13 cellular contexts compared by ENCODE assay signal in the genomic region with DNA sequence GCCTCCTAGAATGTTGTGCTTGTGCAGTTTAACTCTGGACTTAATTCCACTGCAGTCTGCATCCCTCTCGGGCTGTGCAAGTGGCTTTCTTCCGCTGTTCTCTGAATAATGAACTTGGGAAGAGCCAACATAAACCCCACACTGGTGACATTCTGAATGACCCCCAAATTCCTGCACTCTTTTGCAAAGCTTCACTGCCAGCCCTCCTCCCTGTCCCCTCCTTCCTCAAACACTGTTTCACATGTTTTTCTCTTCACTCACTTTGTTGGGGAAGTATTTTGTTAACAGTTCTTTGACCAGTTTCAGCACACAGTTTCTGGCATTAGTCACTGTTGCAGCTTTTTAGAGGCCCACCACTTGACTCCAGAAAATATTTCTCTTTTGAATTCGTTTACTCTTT. TPM values are rescaled to one million over a fixed set of nuclear protein-coding genes. Genes with fewer than 3 reads are reported as not detected.
A peak's percentile ranks its signal among the peaks of the same experiment; 100 is the strongest.
DNase-seq lines count a peak whose midpoint lies in the region; ATAC-seq and TF ChIP-seq lines count a peak whose summit lies in the region.
"Had no signal": no experiment of that assay in that cellular context is flagged by ENCODE, and none has a peak within 500 bp of the region (broad histone marks: within the 10 kb centered on the region; RNA-seq: fewer than 3 reads in every experiment).

No MANE protein-coding gene starts in this region.

- H3K27ac ChIP-seq in mammary epithelial cell (ENCODE audit: insufficient read depth, low read depth, low read length) (no peak overlapping the region), coronary artery (peak overlapping the region; percentile 66 to 77), mesenchymal stem cell (ENCODE audit: low read length, poor library complexity, severe bottlenecking) (peak overlapping the region; percentile 95), transverse colon (peak overlapping the region; percentile 14 to 40 (median 29))
- H3K27ac ChIP-seq: 22Rv1 had no signal

- H4K91ac ChIP-seq in mesenchymal stem cell (ENCODE audit: low read length): no peak overlapping the region

- H3K9ac ChIP-seq in mammary epithelial cell (ENCODE audit: insufficient read depth, low read length) (no peak overlapping the region), mesenchymal stem cell (ENCODE audit: low read length) (peak overlapping the region; percentile 76)

- H3K23ac ChIP-seq in mesenchymal stem cell (ENCODE audit: low read length in 2 of 2): no peak overlapping the region

- H2BK5ac ChIP-seq in mesenchymal stem cell (ENCODE audit: low read depth, low read length, poor library complexity, severe bottlenecking): no peak overlapping the region

- dilution Hi-C loops in mammary epithelial cell (cut with HindIII; ENCODE audit: low sequenced_read_pairs): no loop called here

- H3K27me3 ChIP-seq in mammary epithelial cell (ENCODE audit: insufficient read depth, low read length): no peaks in the 10 kb centered on the region
- no peaks in the 10 kb centered on the region for H3K27me3 ChIP-seq in mesenchymal stem cell (ENCODE audit: control insufficient read depth in 1 of 2, insufficient read depth in 1 of 2, low read length in 2 of 2)
- no peaks in the 10 kb centered on the region for H3K27me3 ChIP-seq in transverse colon

- POLR2A ChIA-PET in MCF 10A (lab: Yijun Ruan, JAX): interaction anchor here (0.5 to 6.3 kb wide), 10 partner anchors 13 to 1316 kb away, joined by 3 to 40 read pairs (median 4); no protein-coding TSS in a partner anchor

- H3K4ac ChIP-seq in mesenchymal stem cell (ENCODE audit: low read depth in 1 of 2, low read length in 2 of 2): no peak overlapping the region

- no peak for ATAC-seq in GM19023 (IDR thresholded peaks at IDR 0.05; ENCODE audit: unreplicated experiment)
- ATAC-seq in HG03039 (IDR thresholded peaks at IDR 0.05; ENCODE audit: unreplicated experiment): no peak

- no peak overlapping the region for H3K4me2 ChIP-seq in mammary epithelial cell (ENCODE audit: insufficient read depth, low read depth, low read length)
- no peak overlapping the region for H3K4me2 ChIP-seq in mesenchymal stem cell (ENCODE audit: low read length, poor library complexity, severe bottlenecking)

- no peaks in the 10 kb centered on the region for H4K20me1 ChIP-seq in mammary epithelial cell (ENCODE audit: insufficient read depth, low read length)

- H3K27me3 Mint-ChIP-seq in MCF 10A (ENCODE audit: insufficient read depth, unreplicated experiment): no peaks in the 10 kb centered on the region

- H3K9me3 Mint-ChIP-seq in MCF 10A (ENCODE audit: unreplicated experiment): no peaks in the 10 kb centered on the region

- H3K79me2 ChIP-seq in mammary epithelial cell (ENCODE audit: insufficient read depth, low read length): peaks cover 100% of the 10 kb centered on the region

- no peak overlapping the region for H2AK5ac ChIP-seq in mesenchymal stem cell (ENCODE audit: low read length, severe bottlenecking)

- H3K4me3 ChIP-seq in mammary epithelial cell (replicated peaks in 1 of 3; ENCODE audit: insufficient read depth in 1 of 3, low read depth in 2 of 3, low read length in 3 of 3): no peak overlapping the region
- H3K4me3 ChIP-seq in coronary artery: no peak overlapping the region
- peak overlapping the region in 1 of 2 experiments; percentile 6 for H3K4me3 ChIP-seq in mesenchymal stem cell (ENCODE audit: insufficient read depth in 1 of 2, low read depth in 1 of 2, low read length in 2 of 2)
- no peak overlapping the region for H3K4me3 ChIP-seq in transverse colon
- H3K4me3 ChIP-seq: skin epidermis had no signal

- no TSS peak for BruUV-seq in MCF 10A (replicated peaks; lab: Mats Ljungman, UMichigan)
- no TSS peak for BruUV-seq in mammary epithelial cell (replicated peaks; lab: Mats Ljungman, UMichigan)

- peak overlapping the region; percentile 88 for H3K27ac Mint-ChIP-seq in MCF 10A (ENCODE audit: low read depth, unreplicated experiment)

- no peak overlapping the region for H4K8ac ChIP-seq in mesenchymal stem cell (ENCODE audit: low read length)

- H2BK15ac ChIP-seq in mesenchymal stem cell (ENCODE audit: low read depth, poor library complexity, severe bottlenecking): no peak overlapping the region

- in situ Hi-C loops in mammary epithelial cell (cut with MboI; ENCODE audit: low sequenced_read_pairs in 2 of 2) (no loop called here), transverse colon (cut with MboI; ENCODE audit: low pct_ligation_motif_present in 1 of 4, low pct_unique_long_range_greater_than_20kb in 1 of 4, low sequenced_read_pairs in 3 of 4) (no loop called here)

- H3K36me3 Mint-ChIP-seq in MCF 10A (ENCODE audit: insufficient read depth, unreplicated experiment): peaks cover 7% of the 10 kb centered on the region

- H3K4me1 ChIP-seq in mammary epithelial cell (ENCODE audit: insufficient read depth, low read length): peaks cover 19% of the 10 kb centered on the region
- peaks cover 18% of the 10 kb centered on the region for H3K4me1 ChIP-seq in mesenchymal stem cell (ENCODE audit: control insufficient read depth, insufficient read depth, low read depth, low read length)
- H3K4me1 ChIP-seq in transverse colon: peaks cover 0 to 32% (median 4%) of the 10 kb centered on the region in 4 donors

- peak overlapping the region in 1 of 2 experiments; percentile 61 for H3K18ac ChIP-seq in mesenchymal stem cell (ENCODE audit: low read depth in 1 of 2, low read length in 2 of 2)

- peaks cover 60% of the 10 kb centered on the region for H3K4me1 Mint-ChIP-seq in MCF 10A (ENCODE audit: insufficient read depth, unreplicated experiment)

- DNase-seq in MCF 10A (ENCODE audit: unreplicated experiment): no peak
- no peak for DNase-seq in mammary epithelial cell
- no peak for DNase-seq in coronary artery (ENCODE audit: low spot score)
- DNase-seq in mesenchymal stem cell: peak; percentile 67
- no peak for DNase-seq in transverse colon
- DNase-seq in activated effector memory CD4-positive, alpha-beta T cell treated with Interleukin-2 at 50 U/mL for 16 hours: no peak
- DNase-seq: activated CD8-positive, alpha-beta memory T cell treated with anti-CD3 and anti-CD28 coated beads, Interleukin-2, amount 50 U/mL, for 48 hours; mesendoderm; T-helper 2 cell had no signal

- H2BK12ac ChIP-seq in mesenchymal stem cell (ENCODE audit: low read length in 2 of 2): peak overlapping the region in 1 of 2 experiments; percentile 6

- no peak overlapping the region for H3K14ac ChIP-seq in mesenchymal stem cell (ENCODE audit: low read length in 2 of 2)

- TF ChIP-seq CTCF in MCF 10A (IDR thresholded peaks at IDR 0.05; ENCODE audit: unreplicated experiment) (no peak), mammary epithelial cell (conservative IDR thresholded peaks at IDR 0.05 in 1 of 2, IDR thresholded peaks at IDR 0.05 in 1 of 2; ENCODE audit: extremely low read depth in 1 of 2, insufficient read depth in 1 of 2, low read depth in 1 of 2, low read length in 2 of 2) (no peak), coronary artery (IDR thresholded peaks at IDR 0.05) (no peak), transverse colon (IDR thresholded peaks at IDR 0.05) (no peak)

- CTCF ChIA-PET in MCF 10A (lab: Yijun Ruan, JAX): interaction anchor here (0.6 to 1.6 kb wide), 4 partner anchors 32 to 879 kb away, joined by 3 to 5 read pairs (median 4); no protein-coding TSS in a partner anchor
- CTCF ChIA-PET in mammary epithelial cell (lab: Charles Lee; ENCODE audit: low non-redundant PET): no interaction called here

- H3K36me3 ChIP-seq in mammary epithelial cell (ENCODE audit: insufficient read depth, low read length): no peaks in the 10 kb centered on the region
- H3K36me3 ChIP-seq in mesenchymal stem cell (ENCODE audit: control insufficient read depth in 1 of 2, insufficient read depth in 2 of 2, low read depth in 1 of 2, low read length in 2 of 2): peaks cover 9 to 11% of the 10 kb centered on the region in 2 experiments
- no peaks in the 10 kb centered on the region for H3K36me3 ChIP-seq in transverse colon

- 96% methylated on average over 3 of the region's 3 CpGs for WGBS in mammary epithelial cell (ENCODE audit: low coverage, missing lambda C conversion rate)
- 22% methylated on average over 3 of the region's 3 CpGs for WGBS in mesenchymal stem cell
- 58 to 73% methylated on average over 2 to 3 of the region's 3 CpGs for WGBS in transverse colon (ENCODE audit: low coverage in 1 of 2), 2 donors

- H3K4me3 Mint-ChIP-seq in MCF 10A (ENCODE audit: unreplicated experiment): no peak overlapping the region

- peaks cover 21% of the 10 kb centered on the region for H3K79me1 ChIP-seq in mesenchymal stem cell (replicated peaks; ENCODE audit: low read length, poor library complexity, severe bottlenecking)

- TF ChIP-seq EP300 in transverse colon (IDR thresholded peaks at IDR 0.05; ENCODE audit: low read depth): no peak

- no peak for TF ChIP-seq POLR2A in transverse colon (IDR thresholded peaks at IDR 0.05)

- no peaks in the 10 kb centered on the region for H3K9me3 ChIP-seq in mammary epithelial cell (replicated peaks; ENCODE audit: insufficient read depth, low read length)
- H3K9me3 ChIP-seq in mesenchymal stem cell (ENCODE audit: control insufficient read depth, low read length): no peaks in the 10 kb centered on the region
- no peaks in the 10 kb centered on the region for H3K9me3 ChIP-seq in transverse colon

- no peak overlapping the region for H2BK120ac ChIP-seq in mesenchymal stem cell (ENCODE audit: low read depth, low read length)

- intact Hi-C loops in MCF 10A (cut with micrococcal nuclease): no loop called here
- intact Hi-C loops in mammary epithelial cell (cut with micrococcal nuclease): no loop called here
- intact Hi-C loops in transverse colon (cut with DNase I; ENCODE audit: low total_unique reads): no loop called here

- H2AFZ ChIP-seq in mammary epithelial cell (ENCODE audit: low read depth, low read length) (no peak overlapping the region), mesenchymal stem cell (ENCODE audit: low read depth, low read length) (no peak overlapping the region)

RNA-seq across cellular contexts. Expression of a gene that starts 39.7 kb away (rescaled TPM):
- total RNA-seq in MCF 10A (2022) (117 and 135 TPM in 2 replicates), mammary epithelial cell (100 to 1,000 TPM; 130 to 183 TPM), transverse colon (100 to 1,000 TPM in 2 of 4 donors, 10 to 100 TPM in 2; 19.1 to 180 (median 112) TPM)
- 83.7 TPM for polyA plus RNA-seq in mammary epithelial cell
- polyA minus RNA-seq in mammary epithelial cell: 154 TPM
- polyA plus RNA-seq in mesenchymal stem cell (2013, experiment 1 of 2): 110 TPM
- 106 TPM for polyA plus RNA-seq in mesenchymal stem cell (2013, experiment 2 of 2)
